8 cellular contexts compared by ENCODE assay signal in genomic region chr11:1486054-1486825, GRCh38. TPM values are rescaled to one million over a fixed set of nuclear protein-coding genes. Genes with fewer than 3 reads are reported as not detected.
A peak's percentile ranks its signal among the peaks of the same experiment; 100 is the strongest.
DNase-seq lines count a peak whose midpoint lies in the region; ATAC-seq, FAIRE-seq and TF ChIP-seq lines count a peak whose summit lies in the region.

Gene MOB2 (minus strand): TSS chr11:1486779. CDS start chr11:1486556, 223 bp downstream.

- TF ChIP-seq CTCF in GM10248 (IDR thresholded peaks at IDR 0.05; ENCODE audit: control extremely low read depth, extremely low read depth, low read depth, missing control alignments) (no peak), VCaP (conservative IDR thresholded peaks at IDR 0.05) (no peak), heart right ventricle (IDR thresholded peaks at IDR 0.05) (no peak), psoas muscle (IDR thresholded peaks at IDR 0.05) (no peak), WERI-Rb-1 (IDR thresholded peaks at IDR 0.05; ENCODE audit: low read depth, low read length) (no peak)

- CTCF ChIA-PET in GM10248 (lab: Yijun Ruan, JAX), result no interaction called here

- peaks cover 53 to 86% (median 75%) of the 10 kb centered on the region in 9 donors for H3K4me1 ChIP-seq in heart right ventricle
- peaks cover 72% of the 10 kb centered on the region for H3K4me1 ChIP-seq in psoas muscle

- POLR2A ChIA-PET in GM10248 (lab: Yijun Ruan, JAX), result no interaction called here

- FAIRE-seq in HTR-8/SVneo (lab: Jason Lieb, UNC), result no peak

- H3K27me3 ChIP-seq in heart right ventricle, result no peaks in the 10 kb centered on the region
- no peaks in the 10 kb centered on the region for H3K27me3 ChIP-seq in psoas muscle (ENCODE audit: insufficient read depth in 3 of 3, low read length in 2 of 3)
- H3K27me3 ChIP-seq in WERI-Rb-1 (ENCODE audit: insufficient read depth, low read depth, severe bottlenecking), result no peaks in the 10 kb centered on the region

- DNase-seq in GM10248 (ENCODE audit: extremely low spot score) (peak; percentile 47), heart right ventricle (peak; percentile 39 to 50), psoas muscle (peak; percentile 48 to 59), HTR-8/SVneo (ENCODE audit: insufficient read length, low spot score) (no peak), WERI-Rb-1 (no peak)

- peak; percentile 46 to 65 (median 56) for ATAC-seq in heart right ventricle
- ATAC-seq in psoas muscle, result peak; percentile 40 to 48 (median 43)
- no peak for ATAC-seq in GM18867 (IDR thresholded peaks at IDR 0.05; ENCODE audit: unreplicated experiment)
- no peak for ATAC-seq in HG02678 (IDR thresholded peaks at IDR 0.05; ENCODE audit: unreplicated experiment)

- 22 to 28% methylated on average over 31 of the region's 31 CpGs for WGBS in heart right ventricle, 2 donors
- 25 to 37% (median 27%) methylated on average over 25 to 31 of the region's 31 CpGs for WGBS in psoas muscle, 3 donors

- intact Hi-C loops in heart right ventricle (cut with DNase I) (no loop called here), psoas muscle (cut with DNase I) (no loop called here)

- H3K36me3 ChIP-seq in heart right ventricle, result peaks cover 0 to 6% (median 0%) of the 10 kb centered on the region in 9 donors
- H3K36me3 ChIP-seq in psoas muscle (ENCODE audit: insufficient read depth in 1 of 2, low read depth in 1 of 2), result no peaks in the 10 kb centered on the region
- no peaks in the 10 kb centered on the region for H3K36me3 ChIP-seq in WERI-Rb-1

- H3K27ac ChIP-seq in VCaP, result peak within 1 kb of the TSS; percentile 52
- H3K27ac ChIP-seq in heart right ventricle, result peak within 1 kb of the TSS in 9 of 10 donors; percentile 10 to 66 (median 34)
- H3K27ac ChIP-seq in psoas muscle, result peak within 1 kb of the TSS; percentile 42
- H3K27ac ChIP-seq in WERI-Rb-1, result no peak within 1 kb of the TSS

- H3K9me3 ChIP-seq in heart right ventricle, result no peaks in the 10 kb centered on the region
- H3K9me3 ChIP-seq in psoas muscle, result no peaks in the 10 kb centered on the region
- no peaks in the 10 kb centered on the region for H3K9me3 ChIP-seq in WERI-Rb-1 (ENCODE audit: severe bottlenecking)

- peak within 1 kb of the TSS in 7 of 10 donors; percentile 8 to 43 (median 30) for H3K4me3 ChIP-seq in heart right ventricle
- H3K4me3 ChIP-seq in psoas muscle, result peak within 1 kb of the TSS; percentile 39
- no peak within 1 kb of the TSS for H3K4me3 ChIP-seq in WERI-Rb-1 (ENCODE audit: low read depth, low read length)

RNA-seq across cellular contexts. Expression of gene MOB2, which starts in this region (rescaled TPM):
- total RNA-seq in heart right ventricle, result 10 to 100 TPM; 36.8 to 59.1 (median 45.2) TPM
- 10 to 100 TPM; 25.2 to 57.9 TPM for polyA plus RNA-seq in heart right ventricle
- total RNA-seq in psoas muscle, result 10 to 100 TPM; 44.5 to 58.7 (median 52.4) TPM
- 10 to 100 TPM; 52.6 to 75.1 (median 74.2) TPM for polyA plus RNA-seq in psoas muscle

Comparison
In these comparisons a context has a peak if more than half of its experiments do, and no peak if none do; other contexts are left out.
1. DNase-seq: peak in GM10248 (single experiment), heart right ventricle (2 of 2) and psoas muscle (2 of 2); none in HTR-8/SVneo (single experiment) and WERI-Rb-1 (single experiment).
2. ATAC-seq: peak in heart right ventricle (8 of 8) and psoas muscle (4 of 4); none in GM18867 (single experiment) and HG02678 (single experiment).